35 cellular contexts compared by ENCODE assay signal in the genomic region with DNA sequence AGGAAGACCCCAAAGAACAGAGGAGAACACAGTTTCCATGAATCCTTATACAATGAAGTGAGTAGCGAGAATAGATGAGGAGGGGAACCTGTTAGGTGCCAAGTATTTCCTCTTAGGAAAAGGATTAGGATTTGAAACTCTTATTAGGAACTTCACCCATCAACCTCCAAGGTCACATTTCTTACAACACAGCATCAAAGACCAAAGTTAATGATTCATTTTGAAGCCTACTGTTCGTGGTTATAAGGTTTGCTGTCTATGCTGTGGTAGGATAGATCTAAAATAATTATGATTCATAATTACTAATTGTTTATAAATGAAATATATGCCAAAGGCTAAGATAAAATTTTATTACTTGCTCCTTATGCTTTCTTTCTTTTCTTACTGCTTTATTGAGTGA. TPM values are rescaled to one million over a fixed set of nuclear protein-coding genes. Genes with fewer than 3 reads are reported as not detected.
DNase-seq lines count a peak whose midpoint lies in the region; ATAC-seq, FAIRE-seq and TF ChIP-seq lines count a peak whose summit lies in the region.
"Had no signal": no experiment of that assay in that cellular context is flagged by ENCODE, and none has a peak within 500 bp of the region (broad histone marks: within the 10 kb centered on the region; RNA-seq: fewer than 3 reads in every experiment).

No MANE protein-coding gene starts in this region.

- no peak for TF ChIP-seq POLR2A in HepG2 (IDR thresholded peaks at IDR 0.05; ENCODE audit: insufficient read depth in 1 of 2, low read depth in 2 of 2, low read length in 2 of 2)
- no peak for TF ChIP-seq POLR2A in right lobe of liver (IDR thresholded peaks at IDR 0.05)
- no peak for TF ChIP-seq POLR2A in stomach (IDR thresholded peaks at IDR 0.05)

- TF ChIP-seq CTCF in HepG2 (CRISPR knock-in tag; IDR thresholded peaks at IDR 0.05) (no peak), right lobe of liver (IDR thresholded peaks at IDR 0.05) (no peak), fibroblast of mammary gland (conservative IDR thresholded peaks at IDR 0.05; ENCODE audit: control insufficient read depth, insufficient read depth, low read depth, low read length) (no peak), liver (IDR thresholded peaks at IDR 0.05; ENCODE audit: low read depth, low read length, missing input control) (no peak), stomach (IDR thresholded peaks at IDR 0.05) (no peak)

- H3K4me1 ChIP-seq in HepG2 (ENCODE audit: insufficient read depth, low read length) (peaks cover 12% of the 10 kb centered on the region), right lobe of liver (peaks cover 0 to 7% (median 0%) of the 10 kb centered on the region in 4 donors), liver (ENCODE audit: control insufficient read depth in 4 of 4, insufficient read depth in 4 of 4, low read length in 3 of 4) (peaks cover 0 to 9% (median 4%) of the 10 kb centered on the region in 4 donors), stomach (peaks cover 0 to 57% (median 33%) of the 10 kb centered on the region in 4 donors)
- H3K4me1 ChIP-seq: SJSA1 had no signal

- H3K9me3 ChIP-seq in HepG2 (ENCODE audit: low read length) (no peaks in the 10 kb centered on the region), right lobe of liver (no peaks in the 10 kb centered on the region), liver (ENCODE audit: control insufficient read depth in 4 of 4, low read length in 3 of 4) (no peaks in the 10 kb centered on the region), stomach (no peaks in the 10 kb centered on the region)
- H3K9me3 ChIP-seq: SJSA1 had no signal

- POLR2A ChIA-PET in HepG2 (lab: Yijun Ruan, JAX): no interaction called here

- H3K9ac ChIP-seq in HepG2 (ENCODE audit: insufficient read depth, low read depth, low read length): no peak overlapping the region
- H3K9ac ChIP-seq in liver (ENCODE audit: low read depth in 1 of 2, low read length in 2 of 2): no peak overlapping the region

- 9% methylated on average over 2 of the region's 2 CpGs for WGBS in HepG2 (ENCODE audit: low lambda C conversion rate)
- WGBS in right lobe of liver (ENCODE audit: insufficient coverage, low coverage, low lambda C conversion rate, missing lambda C conversion rate): 50% methylated on average over 2 of the region's 2 CpGs
- WGBS in liver: 55% methylated on average over 2 of the region's 2 CpGs
- WGBS in stomach, 5 donors: 38 to 57% (median 49%) methylated on average over 2 of the region's 2 CpGs

- TF ChIP-seq RAD21 in HepG2 (CRISPR knock-in tag; IDR thresholded peaks at IDR 0.05): no peak
- TF ChIP-seq RAD21 in liver (IDR thresholded peaks at IDR 0.05): no peak

- FAIRE-seq in HepG2 (lab: Jason Lieb, UNC): no peak
- FAIRE-seq: GM12891, K562 had no signal

- H3K27ac ChIP-seq in HepG2 (ENCODE audit: extremely low read length, insufficient read depth, low read length) (no peak overlapping the region), right lobe of liver (no peak overlapping the region), liver (ENCODE audit: low read depth in 1 of 2, low read length in 2 of 2) (no peak overlapping the region), stomach (peak overlapping the region in 3 of 5 donors; percentile 25 to 66 (median 56))
- H3K27ac ChIP-seq: HL-60, SJSA1 had no signal

- H2AFZ ChIP-seq in HepG2 (ENCODE audit: low read length): no peak overlapping the region
- H2AFZ ChIP-seq: GM23338 had no signal

- peak; percentile 44; the same call in 2 of the 3 replicates for ATAC-seq in HepG2
- ATAC-seq in right lobe of liver: no peak
- ATAC-seq: GM23338, K562, PC-3 had no signal

- CTCF ChIA-PET in HepG2 (lab: Yijun Ruan, JAX; ENCODE audit: low intra/inter-chr PET ratio, low total read pairs): no interaction called here

- H3K4me3 ChIP-seq in HepG2 (replicated peaks in 1 of 3; ENCODE audit: insufficient read depth in 1 of 3, low read depth in 2 of 3, low read length in 3 of 3) (no peak overlapping the region), right lobe of liver (no peak overlapping the region), fibroblast of mammary gland (ENCODE audit: control insufficient read depth, low read depth, low read length) (no peak overlapping the region), liver (ENCODE audit: low read depth in 1 of 3, low read length in 3 of 3) (no peak overlapping the region), stomach (no peak overlapping the region)
- H3K4me3 ChIP-seq: GM23338, K562, SJSA1 had no signal

- H3K79me2 ChIP-seq in HepG2 (ENCODE audit: insufficient read depth, low read length): no peaks in the 10 kb centered on the region

- DNase-seq in HepG2 (ENCODE audit: low spot score) (peak; percentile 33), right lobe of liver (no peak), fibroblast of mammary gland (ENCODE audit: low read depth) (peak; percentile 32), stomach (no peak), LoVo (ENCODE audit: low spot score) (no peak)
- no peak for DNase-seq in central memory CD4-positive, alpha-beta T cell
- no peak for DNase-seq in stimulated activated CD4-positive, alpha-beta T cell treated with anti-CD3 and anti-CD28 coated beads, Interleukin-12 subunit alpha, Interleukin-12 subunit beta, amount 100 ng/mL, for 4 hours
- DNase-seq: 8988T; ACHN; Calu3; DMS79 treated with DMSO at 0.1 percent for 48 hours; GF-D8; H9; HFFc6; Kasumi-1; MV-4-11; NCI-H1105; NCI-H146; NCI-H1930; NCI-H2107; NCI-H446; NCI-H526; NK-92 treated with Interleukin-12 subunit alpha and Interleukin-12 subunit beta, amount 100 ng/mL, for 24 hours; PC-3; Right ventricle myocardium superior; RPMI8226 had no signal

- TF ChIP-seq EP300 in HepG2 (IDR thresholded peaks at IDR 0.05; ENCODE audit: low read depth in 2 of 2, low read length in 2 of 2): no peak
- TF ChIP-seq EP300 in HepG2 (CRISPR knock-in tag; IDR thresholded peaks at IDR 0.05; ENCODE audit: borderline replicate concordance): no peak
- no peak for TF ChIP-seq EP300 in stomach (IDR thresholded peaks at IDR 0.05)

- BruUV-seq in HepG2 (replicated peaks; lab: Mats Ljungman, UMichigan): no TSS peak

- H3K4me2 ChIP-seq in HepG2 (ENCODE audit: low read depth, low read length): no peak overlapping the region
- H3K4me2 ChIP-seq: GM23338 had no signal

- intact Hi-C loops in HepG2 (cut with micrococcal nuclease; ENCODE audit: unreplicated experiment): no loop called here
- intact Hi-C loops in right lobe of liver (cut with DNase I): no loop called here
- intact Hi-C loops in stomach (cut with DNase I; ENCODE audit: low total_unique reads): no loop called here

- peaks cover under 1 to 19% of the 10 kb centered on the region in 2 experiments; a peak in 3 of 5 replicates for H3K27me3 ChIP-seq in HepG2 (ENCODE audit: control insufficient read depth in 1 of 2, insufficient read depth in 2 of 2, low read length in 2 of 2)
- no peaks in the 10 kb centered on the region for H3K27me3 ChIP-seq in right lobe of liver
- no peaks in the 10 kb centered on the region for H3K27me3 ChIP-seq in liver (ENCODE audit: control insufficient read depth in 4 of 4, insufficient read depth in 4 of 4, low read length in 3 of 4)
- H3K27me3 ChIP-seq in stomach: no peaks in the 10 kb centered on the region

- H3K36me3 ChIP-seq in HepG2 (replicated peaks in 1 of 2; ENCODE audit: control insufficient read depth in 1 of 2, insufficient read depth in 2 of 2, low read length in 2 of 2) (no peaks in the 10 kb centered on the region), right lobe of liver (no peaks in the 10 kb centered on the region), liver (ENCODE audit: control insufficient read depth in 4 of 4, insufficient read depth in 3 of 4, low read depth in 1 of 4, low read length in 3 of 4) (no peaks in the 10 kb centered on the region), stomach (no peaks in the 10 kb centered on the region)
- H3K36me3 ChIP-seq: SJSA1 had no signal

- in situ Hi-C loops in HepG2 (cut with HindIII; ENCODE audit: extremely low pct_ligation_motif_present, low pct_unique_long_range_greater_than_20kb): no loop called here

- H4K20me1 ChIP-seq in HepG2 (ENCODE audit: insufficient read depth, low read length): no peaks in the 10 kb centered on the region

RNA-seq across cellular contexts. Expression of a gene that starts 6.1 kb away (rescaled TPM):
- total RNA-seq in HepG2 (2016; rRNA removed; fragmentation: Illumina TruSeq; extraction: Trizol) (not detected in 2 replicates), right lobe of liver (1 to 10 TPM in 5 of 6 experiments, under 1 TPM in 1; 0.56 to 5.8 (median 2.4) TPM), liver (1 to 10 TPM in 1 of 2 donors, under 1 TPM in 1; 0.23 to 3.1 TPM), stomach (10 to 100 TPM in 1 of 5 donors, 1 to 10 TPM in 2, not detected in 2; 1.3 to 15.1 (median 3.1) TPM)
- 0.20 and 0.26 TPM in 2 replicates for total RNA-seq in HepG2 (2016; cell fraction: cytosol; rRNA removed; fragmentation: Illumina TruSeq; extraction: Trizol; ENCODE audit: low read depth)
- total RNA-seq in HepG2 (2016; cell fraction: insoluble cytoplasmic fraction; rRNA removed; fragmentation: Illumina TruSeq; extraction: Trizol): not detected in 2 replicates
- 0.43 TPM in 1 of 2 replicates, not detected in the other for total RNA-seq in HepG2 (2016; cell fraction: membrane; rRNA removed; fragmentation: Illumina TruSeq; extraction: Trizol)
- total RNA-seq in HepG2 (2016; cell fraction: nucleus; rRNA removed; fragmentation: Illumina TruSeq; extraction: Trizol): not detected in 2 replicates
- polyA plus RNA-seq in HepG2 (2011; rRNA removed) (not detected in 2 replicates), liver (1 to 10 TPM; 1.1 to 1.2 TPM), stomach (under 1 TPM; 0.31 to 0.80 (median 0.68) TPM)
- not detected in 2 replicates for polyA plus RNA-seq in HepG2 (2011; cell fraction: cytosol; rRNA removed)
- not detected in 2 replicates for polyA plus RNA-seq in HepG2 (2011; cell fraction: nucleus; rRNA removed)
- polyA plus RNA-seq in HepG2 (2012): not detected in 2 replicates
- 0.26 and 0.33 TPM in 2 replicates for polyA plus RNA-seq in HepG2 (2016; cell fraction: cytosol; fragmentation: Illumina TruSeq; extraction: Trizol; ENCODE audit: low read depth)
- not detected in 2 replicates for polyA plus RNA-seq in HepG2 (2016; cell fraction: insoluble cytoplasmic fraction; fragmentation: Illumina TruSeq; extraction: Trizol; ENCODE audit: low read depth)
- not detected in 2 replicates for polyA plus RNA-seq in HepG2 (2016; cell fraction: membrane; fragmentation: Illumina TruSeq; extraction: Trizol; ENCODE audit: low read depth)
- not detected in 2 replicates for polyA plus RNA-seq in HepG2 (2016; cell fraction: nucleus; fragmentation: Illumina TruSeq; extraction: Trizol; ENCODE audit: insufficient read depth, low read depth)
- polyA minus RNA-seq in HepG2 (2011; rRNA and poly(A)+ RNA removed; ENCODE audit: low replicate concordance): not detected in 2 replicates
- polyA minus RNA-seq in HepG2 (2011; cell fraction: cytosol; rRNA and poly(A)+ RNA removed): not detected in 2 replicates
- polyA minus RNA-seq in HepG2 (2011; cell fraction: nucleus; rRNA and poly(A)+ RNA removed): not detected in 2 replicates
- total RNA-seq: HFFc6, HT1080, MCF 10A, PC-3, SJSA1 had no signal

RNA-seq across cellular contexts. Expression of a gene that starts 26.1 kb away (rescaled TPM):
- total RNA-seq in HepG2 (2016; rRNA removed; fragmentation: Illumina TruSeq; extraction: Trizol) (not detected in 2 replicates), right lobe of liver (under 1 TPM in 4 of 6 experiments, not detected in 2; 0.12 to 0.38 (median 0.35) TPM), liver (under 1 TPM; 0.17 to 0.28 TPM), stomach (1 to 10 TPM in 1 of 5 donors, under 1 TPM in 2, not detected in 2; 0.18 to 1.4 (median 0.89) TPM)
- not detected in 2 replicates for total RNA-seq in HepG2 (2016; cell fraction: cytosol; rRNA removed; fragmentation: Illumina TruSeq; extraction: Trizol; ENCODE audit: low read depth)
- total RNA-seq in HepG2 (2016; cell fraction: insoluble cytoplasmic fraction; rRNA removed; fragmentation: Illumina TruSeq; extraction: Trizol): not detected in 2 replicates
- not detected in 2 replicates for total RNA-seq in HepG2 (2016; cell fraction: membrane; rRNA removed; fragmentation: Illumina TruSeq; extraction: Trizol)
- total RNA-seq in HepG2 (2016; cell fraction: nucleus; rRNA removed; fragmentation: Illumina TruSeq; extraction: Trizol): not detected in 2 replicates
- polyA plus RNA-seq in HepG2 (2011; rRNA removed) (not detected in 2 replicates), liver (under 1 TPM; 0.31 to 0.47 TPM), stomach (1 to 10 TPM; 6.7 to 8.6 (median 7.0) TPM)
- not detected in 2 replicates for polyA plus RNA-seq in HepG2 (2011; cell fraction: cytosol; rRNA removed)
- not detected in 2 replicates for polyA plus RNA-seq in HepG2 (2011; cell fraction: nucleus; rRNA removed)
- 2.8 and 3.7 TPM in 2 replicates for polyA plus RNA-seq in HepG2 (2012)
- polyA plus RNA-seq in HepG2 (2016; cell fraction: cytosol; fragmentation: Illumina TruSeq; extraction: Trizol; ENCODE audit: low read depth): not detected in 2 replicates
- not detected in 2 replicates for polyA plus RNA-seq in HepG2 (2016; cell fraction: insoluble cytoplasmic fraction; fragmentation: Illumina TruSeq; extraction: Trizol; ENCODE audit: low read depth)
- not detected in 2 replicates for polyA plus RNA-seq in HepG2 (2016; cell fraction: membrane; fragmentation: Illumina TruSeq; extraction: Trizol; ENCODE audit: low read depth)
- not detected in 2 replicates for polyA plus RNA-seq in HepG2 (2016; cell fraction: nucleus; fragmentation: Illumina TruSeq; extraction: Trizol; ENCODE audit: insufficient read depth, low read depth)
- not detected in 2 replicates for polyA minus RNA-seq in HepG2 (2011; rRNA and poly(A)+ RNA removed; ENCODE audit: low replicate concordance)
- polyA minus RNA-seq in HepG2 (2011; cell fraction: cytosol; rRNA and poly(A)+ RNA removed): not detected in 2 replicates
- not detected in 2 replicates for polyA minus RNA-seq in HepG2 (2011; cell fraction: nucleus; rRNA and poly(A)+ RNA removed)
- total RNA-seq: GM23338, H9, HFFc6, HT1080, K562, MCF 10A, PC-3, SJSA1 had no signal
- polyA plus RNA-seq: BJ, GM23338, K562 had no signal

Comparison
In these comparisons a context has a peak if more than half of its experiments do, and no peak if none do; other contexts are left out.
1. DNase-seq: peak in HepG2 (single experiment) and fibroblast of mammary gland (single experiment); none in right lobe of liver (0 of 3), stomach (single experiment), LoVo (single experiment), central memory CD4-positive, alpha-beta T cell (single experiment) and stimulated activated CD4-positive, alpha-beta T cell treated with anti-CD3 and anti-CD28 coated beads, Interleukin-12 subunit alpha, Interleukin-12 subunit beta, amount 100 ng/mL, for 4 hours (single experiment).
2. H3K27ac ChIP-seq: peak in stomach (3 of 5); none in HepG2 (single experiment), right lobe of liver (0 of 3) and liver (0 of 2).